Comparison of ENCODE assay signal across 30 cellular contexts in the genomic region with DNA sequence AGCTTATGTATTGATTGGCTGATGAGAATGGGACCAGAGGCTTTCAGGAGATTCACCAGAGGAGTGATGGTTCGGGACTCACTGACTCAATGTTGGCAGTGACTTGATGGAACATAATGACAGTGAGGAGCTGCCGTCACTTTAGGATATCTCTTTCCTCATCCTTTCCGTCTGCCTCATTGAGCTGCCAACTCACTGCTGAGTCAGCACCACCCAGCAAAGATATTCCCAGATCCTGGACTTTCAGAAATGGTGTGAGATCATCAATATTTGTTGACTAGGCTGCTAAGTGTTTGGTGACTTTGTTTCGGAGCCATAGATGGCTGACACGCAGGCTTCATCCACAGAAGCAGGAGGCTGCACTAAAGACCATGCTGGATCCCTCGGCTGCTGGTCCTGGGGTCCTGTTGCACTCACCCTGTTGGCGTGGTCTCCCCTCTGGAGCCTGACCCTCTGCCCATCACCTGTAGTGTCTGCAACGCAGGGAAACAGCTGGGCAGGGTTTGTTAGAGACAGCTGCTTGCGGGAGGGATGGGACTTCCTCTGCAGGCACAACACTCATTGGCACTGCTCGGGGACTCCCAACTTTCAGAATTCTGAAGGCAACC.
DNase-seq lines count a peak whose midpoint lies in the region; FAIRE-seq and TF ChIP-seq lines count a peak whose summit lies in the region.
"Had no signal": no experiment of that assay in that cellular context is flagged by ENCODE, and none has a peak within 500 bp of the region (broad histone marks: within the 10 kb centered on the region; RNA-seq: fewer than 3 reads in every experiment).

No MANE protein-coding gene starts in this region.

- no peak overlapping the region for H3K27ac ChIP-seq in BLaER1
- H3K27ac ChIP-seq in prostate gland = no peak overlapping the region
- H3K27ac ChIP-seq: cardiac muscle cell, gastroesophageal sphincter, left ventricle myocardium inferior, skin epidermis, thyroid gland had no signal

- peak overlapping the region; percentile 47 for H3K4me2 ChIP-seq in BLaER1

- no peak overlapping the region for H3K9ac ChIP-seq in BLaER1

- H3K36me3 Mint-ChIP-seq in osteocyte (ENCODE audit: unreplicated experiment) = no peaks in the 10 kb centered on the region
- H3K36me3 Mint-ChIP-seq in activated naive CD8-positive, alpha-beta T cell treated with anti-CD3 and anti-CD28 coated beads for 36 hours = no peaks in the 10 kb centered on the region
- H3K36me3 Mint-ChIP-seq: activated naive CD4-positive, alpha-beta T cell treated with anti-CD3 and anti-CD28 coated beads, Interleukin-2, amount 50 U/mL, for 72 hours; immature natural killer cell; mesothelial cell of epicardium; naive thymus-derived CD4-positive, alpha-beta T cell had no signal

- FAIRE-seq in bronchial epithelial cell (lab: Jason Lieb, UNC) = peak; percentile 28

- H3K4me3 Mint-ChIP-seq in osteocyte (ENCODE audit: unreplicated experiment) = no peak overlapping the region
- H3K4me3 Mint-ChIP-seq in activated naive CD8-positive, alpha-beta T cell treated with anti-CD3 and anti-CD28 coated beads for 36 hours = no peak overlapping the region
- H3K4me3 Mint-ChIP-seq: immature natural killer cell; mesothelial cell of epicardium; naive thymus-derived CD4-positive, alpha-beta T cell; stimulated activated naive CD8-positive, alpha-beta T cell treated with anti-CD3 and anti-CD28 coated beads, Interleukin-15, amount 100 ng/mL, for 72 hours had no signal

- H3K4me1 ChIP-seq in BLaER1 (peaks cover 69% of the 10 kb centered on the region), prostate gland (replicated peaks) (no peaks in the 10 kb centered on the region)
- H3K4me1 ChIP-seq: gastroesophageal sphincter had no signal

- H3K9me3 ChIP-seq in BLaER1 (no peaks in the 10 kb centered on the region), prostate gland (no peaks in the 10 kb centered on the region)
- H3K9me3 ChIP-seq: gastroesophageal sphincter, left ventricle myocardium inferior, thyroid gland had no signal

- H3K36me3 ChIP-seq in BLaER1 = no peaks in the 10 kb centered on the region
- H3K36me3 ChIP-seq in bronchial epithelial cell (ENCODE audit: control insufficient read depth, insufficient read depth, low read length) = no peaks in the 10 kb centered on the region
- no peaks in the 10 kb centered on the region for H3K36me3 ChIP-seq in prostate gland
- H3K36me3 ChIP-seq: cardiac muscle cell, gastroesophageal sphincter, left ventricle myocardium inferior, thyroid gland had no signal

- H3K4me1 Mint-ChIP-seq in osteocyte (ENCODE audit: unreplicated experiment) = no peaks in the 10 kb centered on the region
- H3K4me1 Mint-ChIP-seq in activated naive CD8-positive, alpha-beta T cell treated with anti-CD3 and anti-CD28 coated beads for 36 hours = no peaks in the 10 kb centered on the region
- H3K4me1 Mint-ChIP-seq: immature natural killer cell; mesothelial cell of epicardium; stimulated activated naive CD8-positive, alpha-beta T cell treated with anti-CD3 and anti-CD28 coated beads, Interleukin-15, amount 100 ng/mL, for 72 hours had no signal

- H4K20me1 ChIP-seq in BLaER1 = no peaks in the 10 kb centered on the region

- no peaks in the 10 kb centered on the region for H3K27me3 Mint-ChIP-seq in osteocyte (ENCODE audit: unreplicated experiment)
- no peaks in the 10 kb centered on the region for H3K27me3 Mint-ChIP-seq in activated naive CD8-positive, alpha-beta T cell treated with anti-CD3 and anti-CD28 coated beads for 36 hours

- H3K27me3 ChIP-seq in BLaER1 (no peaks in the 10 kb centered on the region), bronchial epithelial cell (ENCODE audit: control insufficient read depth, insufficient read depth, low read length) (peaks cover 7% of the 10 kb centered on the region), prostate gland (replicated peaks; ENCODE audit: insufficient read depth) (no peaks in the 10 kb centered on the region)
- H3K27me3 ChIP-seq: cardiac muscle cell, thyroid gland had no signal

- no peak for TF ChIP-seq CTCF in bronchial epithelial cell (IDR thresholded peaks at IDR 0.05; ENCODE audit: insufficient read depth, low read length, severe bottlenecking)
- TF ChIP-seq CTCF in osteocyte (IDR thresholded peaks at IDR 0.05) = no peak
- TF ChIP-seq CTCF in prostate gland (IDR thresholded peaks at IDR 0.05) = no peak

- no peak for TF ChIP-seq POLR2A in prostate gland (IDR thresholded peaks at IDR 0.05)

- no peak overlapping the region for H3K27ac Mint-ChIP-seq in osteocyte (ENCODE audit: unreplicated experiment)
- H3K27ac Mint-ChIP-seq in activated naive CD8-positive, alpha-beta T cell treated with anti-CD3 and anti-CD28 coated beads for 36 hours = no peak overlapping the region
- H3K27ac Mint-ChIP-seq: immature natural killer cell; mesothelial cell of epicardium; naive thymus-derived CD4-positive, alpha-beta T cell; stimulated activated naive CD8-positive, alpha-beta T cell treated with anti-CD3 and anti-CD28 coated beads, Interleukin-15, amount 100 ng/mL, for 72 hours had no signal

- intact Hi-C loops in prostate gland (cut with DNase I) = no loop called here

- DNase-seq in HT1080 (ENCODE audit: low read depth) (peak; percentile 38), bronchial epithelial cell (ENCODE audit: low read depth) (peak; percentile 40), osteocyte (ENCODE audit: extremely low spot score, unreplicated experiment) (peak; percentile 42), prostate gland (ENCODE audit: low spot score) (no peak), OCI-M1 (lab: John Stamatoyannopoulos, UW) (no peak)
- no peak for DNase-seq in activated naive CD8-positive, alpha-beta T cell treated with anti-CD3 and anti-CD28 coated beads for 36 hours
- DNase-seq: activated CD4-positive, alpha-beta T cell treated with anti-CD3 and anti-CD28 coated beads, Interleukin-2, amount 50 U/mL, for 48 hours; activated CD8-positive, alpha-beta memory T cell treated with anti-CD3 and anti-CD28 coated beads, Interleukin-2, amount 50 U/mL, for 48 hours; anterior cingulate cortex; cortex of kidney; GOT3; hypothalamus; immature natural killer cell; left ventricle myocardium inferior; naive thymus-derived CD4-positive, alpha-beta T cell; NCI-H1417; NCI-H2029 treated with DMSO at 0.1 percent for 48 hours; NCI-H2227 treated with DMSO at 0.1 percent for 48 hours; NCI-H69; nucleus accumbens; RPMI8226; stimulated activated naive CD8-positive, alpha-beta T cell treated with anti-CD3 and anti-CD28 coated beads, Interleukin-15, amount 100 ng/mL, for 72 hours; T-helper 1 cell; thyroid gland had no signal

- WGBS in prostate gland = 92% methylated on average over 10 of the region's 10 CpGs

- H3K4me3 ChIP-seq in BLaER1 (no peak overlapping the region), bronchial epithelial cell (ENCODE audit: low read depth, low read length) (no peak overlapping the region), prostate gland (no peak overlapping the region)
- H3K4me3 ChIP-seq: cardiac muscle cell, gastroesophageal sphincter, left ventricle myocardium inferior, skin epidermis, thyroid gland had no signal

- no peaks in the 10 kb centered on the region for H3K9me3 Mint-ChIP-seq in osteocyte (ENCODE audit: unreplicated experiment)
- peaks cover under 1% of the 10 kb centered on the region for H3K9me3 Mint-ChIP-seq in activated naive CD8-positive, alpha-beta T cell treated with anti-CD3 and anti-CD28 coated beads for 36 hours
- H3K9me3 Mint-ChIP-seq: immature natural killer cell, mesothelial cell of epicardium had no signal

Comparison
In these comparisons a context has a peak if more than half of its experiments do, and no peak if none do; other contexts are left out.
1. DNase-seq: peak in HT1080 (single experiment), bronchial epithelial cell (single experiment) and osteocyte (single experiment); none in prostate gland (single experiment), OCI-M1 (single experiment) and activated naive CD8-positive, alpha-beta T cell treated with anti-CD3 and anti-CD28 coated beads for 36 hours (single experiment).